In the genomic region with DNA sequence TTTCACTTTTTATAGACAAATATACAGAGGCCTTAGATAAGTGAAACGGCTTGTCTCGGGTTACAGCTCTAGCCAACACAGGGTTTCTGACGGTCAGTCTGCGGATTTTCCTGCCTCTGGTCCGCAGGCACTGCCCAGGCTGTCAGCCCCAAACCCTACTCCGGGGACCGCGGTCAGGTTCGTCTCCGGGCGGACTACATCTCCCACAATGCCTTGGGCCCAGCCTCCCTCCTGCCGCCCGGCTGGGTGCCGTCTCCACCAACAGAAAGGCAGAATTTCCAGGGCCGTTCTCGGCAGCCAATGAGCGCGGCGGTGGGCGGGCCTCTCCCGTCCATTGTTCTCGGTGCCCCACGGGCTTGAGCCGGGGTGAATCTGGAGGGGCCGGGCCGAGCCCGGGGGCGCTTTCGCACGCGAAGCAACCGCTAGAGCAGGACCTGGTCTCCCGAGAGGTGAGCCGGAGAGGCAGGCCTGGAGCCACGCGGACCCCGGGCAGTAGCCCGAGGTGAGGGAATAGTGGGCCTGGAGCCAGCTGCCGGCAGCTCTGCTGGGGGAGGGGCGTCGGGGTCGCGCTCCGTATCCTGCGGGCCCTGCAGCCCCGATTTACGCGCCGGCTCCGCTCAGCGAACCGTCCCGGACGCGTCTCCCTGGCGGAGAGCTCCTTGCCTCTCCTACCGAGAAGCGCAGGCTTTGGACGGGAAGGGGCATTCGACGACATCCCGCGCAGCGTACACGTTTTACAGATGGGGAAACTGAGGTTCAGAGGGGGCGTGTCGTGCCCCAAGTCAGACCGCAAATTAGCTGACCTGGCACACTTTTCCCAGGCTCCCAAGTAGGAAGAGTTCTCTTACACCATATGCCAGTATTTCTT, we compare ENCODE assay signal across 8 cellular contexts. TPM values are rescaled to one million over a fixed set of nuclear protein-coding genes. Genes with fewer than 3 reads are reported as not detected.
DNase-seq lines count a peak whose midpoint lies in the region; ATAC-seq and TF ChIP-seq lines count a peak whose summit lies in the region.

A gene (plus strand): TSS at position 323 of the 868 bp plus-strand sequence. CDS start 2,919 bp downstream, outside the sequence.

- DNase-seq in AG08396 (ENCODE audit: low spot score): peak; percentile 97
- peak; percentile 99 for DNase-seq in NCI-H226
- DNase-seq in activated CD4-positive, CD25-positive, alpha-beta regulatory T cell (lab: John Stamatoyannopoulos, UW): peak; percentile 87 to 91 (median 90)
- peak; percentile 91 for DNase-seq in central memory CD4-positive, alpha-beta T cell
- peak; percentile 95 for DNase-seq in inferior parietal cortex (ENCODE audit: extremely low spot score)
- peak; percentile 99 for DNase-seq in spleen

- peak in 1 of 11 experiments; percentile 33 for TF ChIP-seq CTCF in spleen (IDR thresholded peaks at IDR 0.05 in 8 of 11, conservative IDR thresholded peaks at IDR 0.05 in 3 of 11)

- H3K36me3 ChIP-seq in spleen: peaks cover 0 to 20% (median 6%) of the 10 kb centered on the region in 6 donors

- intact Hi-C loops in spleen (cut with DNase I; ENCODE audit: low total_unique reads): no loop called here

- H3K4me3 ChIP-seq in spleen: peak within 1 kb of the TSS; percentile 73 to 99 (median 93)

- TF ChIP-seq POLR2A in spleen (IDR thresholded peaks at IDR 0.05): no peak

- peak within 1 kb of the TSS; percentile 56 to 92 (median 77) for H3K27ac ChIP-seq in spleen

- H3K27me3 ChIP-seq in spleen (replicated peaks in 1 of 7): no peaks in the 10 kb centered on the region

- ATAC-seq in GM19023 (IDR thresholded peaks at IDR 0.05; ENCODE audit: unreplicated experiment) (peak; percentile 98), HG03196 (IDR thresholded peaks at IDR 0.05; ENCODE audit: unreplicated experiment) (peak; percentile 93)

- H3K9me3 ChIP-seq in spleen: no peaks in the 10 kb centered on the region

- WGBS in spleen, 5 donors: 0% methylated on average over 21 to 68 of the region's 68 CpGs

- peaks cover 32 to 93% (median 64%) of the 10 kb centered on the region in 6 donors for H3K4me1 ChIP-seq in spleen

RNA-seq across cellular contexts. Expression of the gene that starts here (rescaled TPM):
- total RNA-seq in spleen: 10 to 100 TPM in 4 of 7 donors, 1 to 10 TPM in 3; 8.1 to 15.1 (median 10.7) TPM
- 1 to 10 TPM; 4.6 to 6.4 (median 5.6) TPM for polyA plus RNA-seq in spleen

Comparison
In these comparisons a context has a peak if more than half of its experiments do, and no peak if none do; other contexts are left out.
1. Peak in every context shown above with its lines: DNase-seq, ATAC-seq, H3K4me3 ChIP-seq and H3K27ac ChIP-seq.